ENCODE assay signal across 2 cellular contexts in genomic region chr12:95481072-95481471, GRCh38.
TF ChIP-seq lines count a peak whose summit lies in the region.

No MANE protein-coding gene starts in this region.

TF ChIP-seq in IMR-90, 13 proteins besides CTCF, POLR2A, EP300 and RAD21:
- TF ChIP-seq BHLHE40 (IDR thresholded peaks at IDR 0.05; ENCODE audit: low read depth, low read length): no peak
- TF ChIP-seq FOS (IDR thresholded peaks at IDR 0.05; ENCODE audit: low read depth, low read length): no peak
- no peak for TF ChIP-seq SMC3 (IDR thresholded peaks at IDR 0.05; ENCODE audit: low read depth, low read length)
- TF ChIP-seq MAZ (IDR thresholded peaks at IDR 0.05; ENCODE audit: borderline replicate concordance, low read depth, low read length): no peak
- no peak for TF ChIP-seq RFX5 (IDR thresholded peaks at IDR 0.05; ENCODE audit: low read depth, low read length)
- no peak for TF ChIP-seq MAFK (IDR thresholded peaks at IDR 0.05; ENCODE audit: low read depth, low read length)
- TF ChIP-seq CHD1 (IDR thresholded peaks at IDR 0.05; ENCODE audit: low read depth, low read length): no peak

TF ChIP-seq in GM12878, 131 proteins besides CTCF, POLR2A, EP300 and RAD21:
- TF ChIP-seq SP1 (IDR thresholded peaks at IDR 0.05; ENCODE audit: low read depth, low read length): no peak
- TF ChIP-seq MXI1 (IDR thresholded peaks at IDR 0.05; ENCODE audit: low read depth, low read length): no peak
- no peak for TF ChIP-seq NFYA (IDR thresholded peaks at IDR 0.05; ENCODE audit: borderline replicate concordance, low read depth, low read length)
- TF ChIP-seq USF1 (IDR thresholded peaks at IDR 0.05; ENCODE audit: borderline replicate concordance, extremely low read length, insufficient read depth, low read depth, low read length): no peak
- TF ChIP-seq NFXL1 (IDR thresholded peaks at IDR 0.05; ENCODE audit: borderline replicate concordance): no peak
- no peak for TF ChIP-seq BHLHE40 (IDR thresholded peaks at IDR 0.05; ENCODE audit: borderline replicate concordance in 1 of 2, low read depth in 2 of 2, low read length in 1 of 2)
